22 cellular contexts compared by ENCODE assay signal in the genomic region with DNA sequence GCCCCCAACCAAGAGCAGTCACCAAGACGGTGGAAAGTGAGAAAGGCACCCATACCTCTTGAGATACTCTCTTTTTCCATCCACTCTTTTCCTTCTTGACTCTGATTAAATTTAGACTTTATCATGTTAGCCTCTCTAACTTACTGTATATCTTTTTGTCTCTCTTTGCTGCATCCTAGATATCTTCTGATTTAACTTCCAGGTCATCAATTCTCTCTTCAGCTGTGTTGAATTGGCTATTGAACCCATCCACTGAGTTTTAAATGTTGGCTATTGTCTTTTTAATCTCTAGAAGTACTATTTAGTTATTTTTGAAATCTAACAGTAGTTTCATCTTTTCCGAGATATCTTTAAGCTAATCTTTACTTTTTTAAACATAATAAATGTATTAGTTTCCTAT.
A peak's percentile ranks its signal among the peaks of the same experiment; 100 is the strongest.
DNase-seq lines count a peak whose midpoint lies in the region; ATAC-seq, FAIRE-seq and TF ChIP-seq lines count a peak whose summit lies in the region.
"Had no signal": no experiment of that assay in that cellular context is flagged by ENCODE, and none has a peak within 500 bp of the region (broad histone marks: within the 10 kb centered on the region; RNA-seq: fewer than 3 reads in every experiment).

No MANE protein-coding gene starts in this region.

- dilution Hi-C loops in keratinocyte (cut with MboI; ENCODE audit: extremely low pct_ligation_motif_present, low sequenced_read_pairs) = no loop called here

- no peak overlapping the region for H3K27ac ChIP-seq in SK-N-SH (ENCODE audit: low read depth in 2 of 2, low read length in 1 of 2)
- H3K27ac ChIP-seq in K562 (ENCODE audit: extremely low read depth, low read depth, low read length) = no peak overlapping the region
- H3K27ac ChIP-seq in keratinocyte (ENCODE audit: control insufficient read depth, insufficient read depth, low read length) = no peak overlapping the region
- H3K27ac ChIP-seq in pancreas = no peak overlapping the region
- H3K27ac ChIP-seq: 22Rv1, BLaER1, C4-2B, GM23248 had no signal

- H4K20me1 ChIP-seq in SK-N-SH (ENCODE audit: insufficient read depth) (no peaks in the 10 kb centered on the region), K562 (replicated peaks; ENCODE audit: control insufficient read depth, insufficient read depth, low read length) (no peaks in the 10 kb centered on the region), keratinocyte (ENCODE audit: control insufficient read depth, extremely low read depth, insufficient read depth, low read length) (no peaks in the 10 kb centered on the region)
- H4K20me1 ChIP-seq: BLaER1 had no signal

- H3K9me3 ChIP-seq in SK-N-SH (peaks cover 3% of the 10 kb centered on the region; the same call in 1 of the 2 replicates), K562 (replicated peaks; ENCODE audit: control insufficient read depth, insufficient read depth, low read depth, low read length) (0 out of 2 replicates have a peak, but pooled peaks cover 2% of the 10 kb centered on the region), keratinocyte (ENCODE audit: control insufficient read depth, low read depth, low read length) (peaks cover 4% of the 10 kb centered on the region), pancreas (no peaks in the 10 kb centered on the region)

- TF ChIP-seq RAD21 in SK-N-SH (IDR thresholded peaks at IDR 0.05; ENCODE audit: low read length) (no peak), K562 (CRISPR knock-in tag; conservative IDR thresholded peaks at IDR 0.05 in 1 of 2, IDR thresholded peaks at IDR 0.05 in 1 of 2) (no peak)

- H3K27me3 ChIP-seq in SK-N-SH (ENCODE audit: insufficient read depth) (no peaks in the 10 kb centered on the region), K562 (ENCODE audit: control insufficient read depth in 2 of 2, insufficient read depth in 2 of 2, low read length in 2 of 2) (no peaks in the 10 kb centered on the region), keratinocyte (ENCODE audit: control insufficient read depth, extremely low read depth, insufficient read depth, low read length) (no peaks in the 10 kb centered on the region), pancreas (no peaks in the 10 kb centered on the region)
- H3K27me3 ChIP-seq: BLaER1 had no signal

- ATAC-seq in SK-N-SH treated with all-trans-retinoic acid at 6 μM for 48 hours (no peak), K562 (no peak), pancreas (no peak)
- ATAC-seq: CD8-positive, alpha-beta T cell had no signal

- TF ChIP-seq EP300 in SK-N-SH (IDR thresholded peaks at IDR 0.05; ENCODE audit: borderline replicate concordance in 1 of 2, low read depth in 1 of 2, low read length in 1 of 2) (no peak), K562 (IDR thresholded peaks at IDR 0.05; ENCODE audit: low read length) (no peak)

- no peak overlapping the region for H3K4me3 ChIP-seq in SK-N-SH (ENCODE audit: low read depth in 2 of 2, low read length in 1 of 2)
- no peak overlapping the region for H3K4me3 ChIP-seq in K562
- H3K4me3 ChIP-seq in keratinocyte (ENCODE audit: control insufficient read depth in 2 of 3, extremely low read depth in 1 of 3, insufficient read depth in 2 of 3, low read depth in 1 of 3, low read length in 3 of 3) = no peak overlapping the region
- H3K4me3 ChIP-seq in pancreas = no peak overlapping the region
- H3K4me3 ChIP-seq: BLaER1, GM23248 had no signal

- in situ Hi-C loops in K562 (cut with MboI) = no loop called here

- TF ChIP-seq CTCF in SK-N-SH (IDR thresholded peaks at IDR 0.05) (no peak), K562 (IDR thresholded peaks at IDR 0.05 in 2 of 3, conservative IDR thresholded peaks at IDR 0.05 in 1 of 3; ENCODE audit: insufficient read depth in 2 of 3, low read depth in 1 of 3, low read length in 3 of 3) (no peak), keratinocyte (optimal IDR thresholded peaks at IDR 0.05 in 1 of 3, IDR thresholded peaks at IDR 0.05 in 1 of 3, conservative IDR thresholded peaks at IDR 0.05 in 1 of 3; ENCODE audit: extremely low read depth in 1 of 3, insufficient read depth in 2 of 3, low read length in 3 of 3) (no peak), GM10266 (IDR thresholded peaks at IDR 0.05; ENCODE audit: control insufficient read depth, insufficient read depth, low read depth, missing control alignments) (no peak), pancreas (IDR thresholded peaks at IDR 0.05) (no peak)

- POLR2A ChIA-PET in SK-N-SH (lab: Yijun Ruan, JAX) = no interaction called here
- POLR2A ChIA-PET in K562 (lab: Yijun Ruan, JAX) = no interaction called here

- WGBS in SK-N-SH (ENCODE audit: low lambda C conversion rate) = 81% methylated on average over 2 of the region's 2 CpGs
- WGBS in K562 (ENCODE audit: insufficient coverage, low coverage, missing lambda C conversion rate) = 30% methylated on average over 2 of the region's 2 CpGs
- 72% methylated on average over 2 of the region's 2 CpGs for WGBS in pancreas, 2 donors

- H3K9me2 ChIP-seq in SK-N-SH = no peaks in the 10 kb centered on the region

- peaks cover 2 to 14% of the 10 kb centered on the region in 2 experiments; a peak in 2 of 4 replicates for H3K4me1 ChIP-seq in SK-N-SH (ENCODE audit: control insufficient read depth in 1 of 2, insufficient read depth in 2 of 2, low read depth in 1 of 2, low read length in 1 of 2)
- H3K4me1 ChIP-seq in K562 (replicated peaks in 1 of 2; ENCODE audit: control insufficient read depth in 2 of 2, insufficient read depth in 2 of 2, low read length in 2 of 2) = no peaks in the 10 kb centered on the region; a peak in 1 of 5 replicates
- peaks cover 4% of the 10 kb centered on the region for H3K4me1 ChIP-seq in keratinocyte (ENCODE audit: control insufficient read depth, extremely low read depth, insufficient read depth, low read length)
- H3K4me1 ChIP-seq in pancreas = no peaks in the 10 kb centered on the region
- H3K4me1 ChIP-seq: BLaER1 had no signal

- H2AFZ ChIP-seq in SK-N-SH (ENCODE audit: low read depth) (no peak overlapping the region), K562 (ENCODE audit: low read depth, low read length) (no peak overlapping the region), keratinocyte (ENCODE audit: control insufficient read depth, low read length) (no peak overlapping the region)
- H2AFZ ChIP-seq: GM23248 had no signal

- TF ChIP-seq POLR2A in K562 (conservative IDR thresholded peaks at IDR 0.05) = no peak

- H3K9me1 ChIP-seq in K562 (ENCODE audit: control insufficient read depth, insufficient read depth, low read length) (no peaks in the 10 kb centered on the region), keratinocyte (ENCODE audit: control insufficient read depth, extremely low read depth, insufficient read depth, low read length) (no peaks in the 10 kb centered on the region)

- H3F3A ChIP-seq in SK-N-SH (replicated peaks; ENCODE audit: insufficient read depth) = peaks cover 7% of the 10 kb centered on the region

- H3K9ac ChIP-seq in SK-N-SH = no peak overlapping the region
- H3K9ac ChIP-seq in K562 (ENCODE audit: insufficient read depth in 1 of 2, low read depth in 2 of 2, low read length in 2 of 2) = no peak overlapping the region
- H3K9ac ChIP-seq in keratinocyte (ENCODE audit: control insufficient read depth, extremely low read depth, insufficient read depth, low read length) = no peak overlapping the region
- H3K9ac ChIP-seq: BLaER1, GM23248 had no signal

- DNase-seq in SK-N-SH = no peak
- DNase-seq in K562 (ENCODE audit: extremely low read depth in 1 of 4, low spot score in 3 of 4) = no peak
- DNase-seq in keratinocyte (ENCODE audit: low read depth, low spot score) = no peak
- DNase-seq in GM10266 (ENCODE audit: extremely low spot score) = no peak
- DNase-seq in pancreas = no peak
- DNase-seq: Caco-2; CD4-positive, CD25-positive, alpha-beta regulatory T cell; CD8-positive, alpha-beta T cell; DMS153; DND-41; GDM1; GM23248; H7; HCEC 1CT had no signal

- no peak overlapping the region for H3K4me2 ChIP-seq in SK-N-SH
- no peak overlapping the region for H3K4me2 ChIP-seq in K562 (ENCODE audit: insufficient read depth, low read length)
- peak overlapping the region; percentile 6 for H3K4me2 ChIP-seq in keratinocyte (ENCODE audit: control insufficient read depth, extremely low read depth, insufficient read depth, low read depth, low read length)
- H3K4me2 ChIP-seq: BLaER1 had no signal

- CTCF ChIA-PET in SK-N-SH (lab: Yijun Ruan, JAX) = no interaction called here
- CTCF ChIA-PET in K562 (lab: Yijun Ruan, JAX; ENCODE audit: low intra/inter-chr PET ratio) = no interaction called here

- no peaks in the 10 kb centered on the region for H3K79me2 ChIP-seq in SK-N-SH (ENCODE audit: insufficient read depth)
- no peaks in the 10 kb centered on the region for H3K79me2 ChIP-seq in K562 (ENCODE audit: control insufficient read depth, insufficient read depth, low read length)
- no peaks in the 10 kb centered on the region for H3K79me2 ChIP-seq in keratinocyte (ENCODE audit: control insufficient read depth, insufficient read depth, low read length)

- FAIRE-seq in K562 (lab: Jason Lieb, UNC) (no peak), keratinocyte (lab: Jason Lieb, UNC) (no peak), pancreas (lab: Jason Lieb, UNC) (no peak)
- FAIRE-seq: A204.1, GM12891, GM18507, H1 had no signal

- no peaks in the 10 kb centered on the region for H3K36me3 ChIP-seq in SK-N-SH (replicated peaks in 1 of 2; ENCODE audit: control insufficient read depth in 1 of 2, insufficient read depth in 2 of 2, low read length in 1 of 2)
- H3K36me3 ChIP-seq in K562 (ENCODE audit: control insufficient read depth, insufficient read depth, low read length) = no peaks in the 10 kb centered on the region
- H3K36me3 ChIP-seq in keratinocyte (ENCODE audit: control insufficient read depth in 2 of 2, extremely low read depth in 1 of 2, insufficient read depth in 2 of 2, low read length in 2 of 2) = no peaks in the 10 kb centered on the region
- H3K36me3 ChIP-seq in pancreas = no peaks in the 10 kb centered on the region
- H3K36me3 ChIP-seq: BLaER1 had no signal

- intact Hi-C loops in K562 (cut with micrococcal nuclease) (no loop called here), pancreas (cut with DNase I) (no loop called here)

- BruUV-seq in K562 (replicated peaks; lab: Mats Ljungman, UMichigan) = no TSS peak

TF ChIP-seq in SK-N-SH treated with all-trans-retinoic acid at 6 μM for 48 hours, 23 proteins besides CTCF, POLR2A, EP300 and RAD21 (continues in another document):
- TF ChIP-seq ZFP3 (CRISPR knock-in tag; IDR thresholded peaks at IDR 0.05) = no peak
- 0 out of 2 replicates have a peak, but pooled peaks have one; percentile 23 for TF ChIP-seq ZNF8 (CRISPR knock-in tag; IDR thresholded peaks at IDR 0.05)
- TF ChIP-seq GLIS3 (CRISPR knock-in tag; IDR thresholded peaks at IDR 0.05) = no peak
- TF ChIP-seq ZFP30 (CRISPR knock-in tag; IDR thresholded peaks at IDR 0.05) = peak; percentile 87

TF ChIP-seq in SK-N-SH, 30 proteins besides CTCF, POLR2A, EP300 and RAD21 (continues in another document):
- TF ChIP-seq MXI1 (IDR thresholded peaks at IDR 0.05; ENCODE audit: low read depth, low read length) = no peak
- no peak for TF ChIP-seq RFX5 (IDR thresholded peaks at IDR 0.05; ENCODE audit: low read length)
- TF ChIP-seq SIN3A (IDR thresholded peaks at IDR 0.05; ENCODE audit: borderline replicate concordance, low read depth, low read length) = no peak
- TF ChIP-seq GATA2 (CRISPR knock-in tag; IDR thresholded peaks at IDR 0.05) = no peak
